In genomic region chr1:202806845-202807366, GRCh38 we compare ENCODE assay signal across 8 cellular contexts. TPM values are rescaled to one million over a fixed set of nuclear protein-coding genes. Genes with fewer than 3 reads are reported as not detected.
DNase-seq lines count a peak whose midpoint lies in the region; ATAC-seq and TF ChIP-seq lines count a peak whose summit lies in the region.

No MANE protein-coding gene starts in this region.

- H3K4me1 ChIP-seq in muscle layer of duodenum (ENCODE audit: control insufficient read depth in 1 of 2, insufficient read depth in 2 of 2, low read length in 2 of 2) = peaks cover 19 to 42% of the 10 kb centered on the region in 2 donors
- H3K4me1 ChIP-seq in tibial artery = peaks cover 0 to 39% (median 27%) of the 10 kb centered on the region in 4 donors

- ATAC-seq in HG03045 (IDR thresholded peaks at IDR 0.05; ENCODE audit: unreplicated experiment) (no peak), GM21723 (IDR thresholded peaks at IDR 0.05; ENCODE audit: unreplicated experiment) (no peak)

- CTCF ChIA-PET in BJ (lab: Yijun Ruan, JAX) = no interaction called here
- CTCF ChIA-PET in activated CD4-positive, alpha-beta T cell treated with anti-CD3 and anti-CD28 coated beads, Interleukin-2, amount 10 ng/mL, durations not matched to agents 7 days and 5 days (lab: Charles Lee) = interaction anchor here (1.4 kb wide), 1 partner anchor 9 kb away, joined by 3 read pairs; no protein-coding TSS in a partner anchor

- H3K27ac Mint-ChIP-seq in activated CD4-positive, alpha-beta T cell treated with anti-CD3 and anti-CD28 coated beads, Interleukin-2, amount 10 ng/mL, durations not matched to agents 7 days and 5 days = peak overlapping the region; percentile 87

- peaks cover 64% of the 10 kb centered on the region for H3K4me1 Mint-ChIP-seq in activated CD4-positive, alpha-beta T cell treated with anti-CD3 and anti-CD28 coated beads, Interleukin-2, amount 10 ng/mL, durations not matched to agents 7 days and 5 days

- no peaks in the 10 kb centered on the region for H3K27me3 ChIP-seq in BJ (ENCODE audit: control insufficient read depth, insufficient read depth, low read length)
- H3K27me3 ChIP-seq in HL-60 (ENCODE audit: insufficient read depth, poor library complexity, severe bottlenecking) = no peaks in the 10 kb centered on the region
- H3K27me3 ChIP-seq in muscle layer of duodenum (ENCODE audit: low read depth, low read length) = peaks cover 3% of the 10 kb centered on the region
- no peaks in the 10 kb centered on the region for H3K27me3 ChIP-seq in tibial artery

- H3K4me3 ChIP-seq in BJ (ENCODE audit: low read depth, low read length) (peak overlapping the region; percentile 99), HL-60 (replicated peaks; ENCODE audit: insufficient read depth, low read length) (peak overlapping the region; percentile 92), epithelial cell of proximal tubule (ENCODE audit: low read depth, low read length) (peak overlapping the region; percentile 91), muscle layer of duodenum (ENCODE audit: low read depth in 1 of 2, low read length in 2 of 2) (peak overlapping the region; percentile 49 to 94), tibial artery (peak overlapping the region; percentile 91 to 99)

- DNase-seq in BJ (ENCODE audit: low read depth) (no peak), HL-60 (ENCODE audit: low read depth in 1 of 2, low spot score in 1 of 2) (peak in 1 of 2 experiments; percentile 62), epithelial cell of proximal tubule (ENCODE audit: low read depth) (no peak), tibial artery (peak in 1 of 2 donors; percentile 23)
- DNase-seq in activated CD4-positive, alpha-beta T cell treated with anti-CD3 and anti-CD28 coated beads, Interleukin-2, amount 10 ng/mL, durations not matched to agents 7 days and 5 days = peak; percentile 15

- TF ChIP-seq CTCF in BJ (IDR thresholded peaks at IDR 0.05; ENCODE audit: insufficient read depth, low read depth, low read length) (no peak), HL-60 (IDR thresholded peaks at IDR 0.05; ENCODE audit: insufficient read depth, low read length) (no peak), epithelial cell of proximal tubule (conservative IDR thresholded peaks at IDR 0.05; ENCODE audit: low read depth, low read length) (no peak), tibial artery (IDR thresholded peaks at IDR 0.05) (no peak)

- intact Hi-C loops in tibial artery (cut with DNase I; ENCODE audit: low total_unique reads) = no loop called here

- H3K27me3 Mint-ChIP-seq in activated CD4-positive, alpha-beta T cell treated with anti-CD3 and anti-CD28 coated beads, Interleukin-2, amount 10 ng/mL, durations not matched to agents 7 days and 5 days = peaks cover 13% of the 10 kb centered on the region

- H3K9me3 ChIP-seq in muscle layer of duodenum (ENCODE audit: control insufficient read depth in 1 of 2, low read length in 2 of 2) (no peaks in the 10 kb centered on the region), tibial artery (no peaks in the 10 kb centered on the region)

- H3K36me3 ChIP-seq in BJ (ENCODE audit: control insufficient read depth, insufficient read depth, low read length) = no peaks in the 10 kb centered on the region
- H3K36me3 ChIP-seq in muscle layer of duodenum (ENCODE audit: control insufficient read depth in 1 of 2, insufficient read depth in 2 of 2, low read length in 2 of 2) = no peaks in the 10 kb centered on the region
- H3K36me3 ChIP-seq in tibial artery = no peaks in the 10 kb centered on the region

- H3K4me3 Mint-ChIP-seq in activated CD4-positive, alpha-beta T cell treated with anti-CD3 and anti-CD28 coated beads, Interleukin-2, amount 10 ng/mL, durations not matched to agents 7 days and 5 days = peak overlapping the region; percentile 72

- POLR2A ChIA-PET in BJ (lab: Charles Lee) = no interaction called here
- POLR2A ChIA-PET in activated CD4-positive, alpha-beta T cell treated with anti-CD3 and anti-CD28 coated beads, Interleukin-2, amount 10 ng/mL, durations not matched to agents 7 days and 5 days (lab: Charles Lee) = no interaction called here

- H3K27ac ChIP-seq in HL-60 (replicated peaks) (peak overlapping the region; percentile 93), muscle layer of duodenum (ENCODE audit: low read length) (peak overlapping the region; percentile 3), tibial artery (peak overlapping the region; percentile 78 to 82)

- peaks cover 6% of the 10 kb centered on the region for H3K36me3 Mint-ChIP-seq in activated CD4-positive, alpha-beta T cell treated with anti-CD3 and anti-CD28 coated beads, Interleukin-2, amount 10 ng/mL, durations not matched to agents 7 days and 5 days (ENCODE audit: low read depth)

- H3K9me3 Mint-ChIP-seq in activated CD4-positive, alpha-beta T cell treated with anti-CD3 and anti-CD28 coated beads, Interleukin-2, amount 10 ng/mL, durations not matched to agents 7 days and 5 days = no peaks in the 10 kb centered on the region

RNA-seq across cellular contexts. Expression of gene KDM5B, which starts 1.3 kb away (rescaled TPM):
- polyA plus RNA-seq in BJ (2011; rRNA removed) = 39.6 and 55.2 TPM in 2 replicates
- polyA minus RNA-seq in BJ (2011; rRNA and poly(A)+ RNA removed) = 80.1 and 81.5 TPM in 2 replicates
- total RNA-seq in activated CD4-positive, alpha-beta T cell treated with anti-CD3 and anti-CD28 coated beads, Interleukin-2, amount 10 ng/mL, durations not matched to agents 7 days and 5 days = 10 to 100 TPM; 32.0 to 39.8 TPM
- 18.6 and 46.2 TPM in 2 replicates for total RNA-seq in epithelial cell of proximal tubule

RNA-seq across cellular contexts. Expression of gene PCAT6, which starts 3.8 kb away (rescaled TPM):
- 3.2 and 3.3 TPM in 2 replicates for polyA plus RNA-seq in BJ (2011; rRNA removed)
- polyA minus RNA-seq in BJ (2011; rRNA and poly(A)+ RNA removed) = 2.4 and 3.3 TPM in 2 replicates
- under 1 TPM in 1 of 2 experiments, not detected in 1; 0.29 TPM for total RNA-seq in activated CD4-positive, alpha-beta T cell treated with anti-CD3 and anti-CD28 coated beads, Interleukin-2, amount 10 ng/mL, durations not matched to agents 7 days and 5 days
- 0.17 TPM in 1 of 2 replicates, not detected in the other for total RNA-seq in epithelial cell of proximal tubule

Comparison
In these comparisons a context has a peak if more than half of its experiments do, and no peak if none do; other contexts are left out.
1. H3K27ac ChIP-seq: peak in every context shown above with its lines; median percentile 93 in HL-60; 80 in tibial artery; 3 in muscle layer of duodenum.